14 cellular contexts compared by ENCODE assay signal in the genomic region with DNA sequence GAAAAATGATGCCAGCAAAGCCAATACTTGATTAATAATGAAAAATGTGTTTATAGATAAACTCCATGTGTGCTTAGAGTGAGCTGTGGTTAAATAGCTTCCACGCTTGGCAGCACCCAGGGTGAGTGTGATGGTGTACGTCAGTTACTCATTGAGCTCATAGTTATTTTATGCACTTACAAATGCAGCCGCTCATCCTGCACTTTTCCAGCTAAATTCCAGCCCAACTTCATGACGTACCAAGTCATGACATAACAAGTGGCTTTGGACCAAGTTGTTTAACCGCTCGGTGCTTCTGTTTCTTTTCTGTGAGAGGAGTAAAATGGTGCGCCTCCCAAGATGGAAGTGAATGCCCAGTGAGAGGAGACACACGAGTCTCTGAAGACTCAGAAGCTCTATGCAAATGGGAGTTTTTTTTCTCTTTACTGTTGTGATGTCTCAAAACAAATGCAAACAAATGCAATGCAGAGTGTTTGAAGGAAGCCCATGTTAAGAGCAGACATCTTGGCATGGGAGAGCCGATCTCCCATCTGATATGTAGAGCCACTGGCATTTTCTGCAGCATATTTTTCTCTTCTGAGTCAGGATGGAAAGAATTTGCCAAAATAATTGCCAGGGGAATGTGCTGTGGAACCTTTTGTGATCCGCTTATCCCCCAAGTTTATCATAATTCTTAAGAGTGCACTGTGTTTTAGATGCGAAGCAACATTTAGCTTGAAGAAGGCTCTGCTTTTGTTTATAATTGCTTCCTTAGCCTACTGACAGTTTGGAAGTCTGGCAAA.
DNase-seq lines count a peak whose midpoint lies in the region; ATAC-seq, FAIRE-seq and TF ChIP-seq lines count a peak whose summit lies in the region.
"Had no signal": no experiment of that assay in that cellular context is flagged by ENCODE, and none has a peak within 500 bp of the region (broad histone marks: within the 10 kb centered on the region; RNA-seq: fewer than 3 reads in every experiment).

No MANE protein-coding gene starts in this region.

- no peak for TF ChIP-seq CTCF in astrocyte (IDR thresholded peaks at IDR 0.05; ENCODE audit: insufficient read depth, low read depth, low read length)
- TF ChIP-seq CTCF in kidney epithelial cell (IDR thresholded peaks at IDR 0.05; ENCODE audit: insufficient read depth, low read length, poor library complexity, severe bottlenecking) = no peak
- TF ChIP-seq CTCF in thyroid gland (IDR thresholded peaks at IDR 0.05) = no peak

- H3K4me2 ChIP-seq in astrocyte (ENCODE audit: low read length) = peak overlapping the region; percentile 80

- DNase-seq in GM04503 (ENCODE audit: low read depth) (peak; percentile 55), astrocyte (ENCODE audit: low read depth) (peak; percentile 96), kidney epithelial cell (ENCODE audit: low read depth) (peak; percentile 74), thyroid gland (peak; percentile 9 to 21), NCI-H2227 treated with DMSO at 0.1 percent for 48 hours (lab: John Stamatoyannopoulos, UW) (no peak)
- DNase-seq: activated CD4-positive, alpha-beta T cell treated with anti-CD3 and anti-CD28 coated beads for 48 hours; activated effector memory CD4-positive, alpha-beta T cell treated with anti-CD3 and anti-CD28 coated beads, Interleukin-2, amount 50 U/mL, for 16 hours; DMS153; KG1; NCI-H2029; pancreas; T-cell had no signal

- no peak overlapping the region for H3K27ac Mint-ChIP-seq in astrocyte (ENCODE audit: unreplicated experiment)
- H3K27ac Mint-ChIP-seq: T-cell had no signal

- no peaks in the 10 kb centered on the region for H3K9me3 Mint-ChIP-seq in astrocyte (ENCODE audit: unreplicated experiment)
- H3K9me3 Mint-ChIP-seq: T-cell had no signal

- H3K4me1 ChIP-seq in astrocyte (ENCODE audit: insufficient read depth, low read length) = peaks cover 12% of the 10 kb centered on the region
- peaks cover 0 to 6% of the 10 kb centered on the region in 2 donors for H3K4me1 ChIP-seq in thyroid gland
- H3K4me1 ChIP-seq: pancreas had no signal

- no peaks in the 10 kb centered on the region for H3K9me3 ChIP-seq in astrocyte (ENCODE audit: insufficient read depth, low read depth, low read length)
- H3K9me3 ChIP-seq in thyroid gland = no peaks in the 10 kb centered on the region
- H3K9me3 ChIP-seq: pancreas had no signal

- no peaks in the 10 kb centered on the region for H3K27me3 Mint-ChIP-seq in astrocyte (ENCODE audit: low read depth, unreplicated experiment)
- H3K27me3 Mint-ChIP-seq: T-cell had no signal

- FAIRE-seq in astrocyte (lab: Jason Lieb, UNC) = peak; percentile 52
- FAIRE-seq: pancreas had no signal

- 56 to 66% methylated on average over 11 of the region's 11 CpGs for WGBS in thyroid gland, 2 donors

- no peak for TF ChIP-seq POLR2A in thyroid gland (IDR thresholded peaks at IDR 0.05)
- TF ChIP-seq POLR2A in GM18505 (IDR thresholded peaks at IDR 0.05; ENCODE audit: borderline replicate concordance, extremely low read depth, insufficient read depth, insufficient read length) = no peak

- intact Hi-C loops in thyroid gland (cut with DNase I) = no loop called here

- no peaks in the 10 kb centered on the region for H3K36me3 ChIP-seq in astrocyte (ENCODE audit: insufficient read depth, low read length)
- H3K36me3 ChIP-seq in kidney epithelial cell (ENCODE audit: control insufficient read depth, insufficient read depth, low read length) = no peaks in the 10 kb centered on the region
- no peaks in the 10 kb centered on the region for H3K36me3 ChIP-seq in thyroid gland

- no peak overlapping the region for H2AFZ ChIP-seq in astrocyte (ENCODE audit: low read depth, low read length)

- H4K20me1 ChIP-seq in astrocyte (ENCODE audit: insufficient read depth, low read length) = peaks cover 6% of the 10 kb centered on the region

- H3K9ac ChIP-seq in astrocyte (ENCODE audit: low read length) = peak overlapping the region; percentile 60

- H3K4me3 ChIP-seq in astrocyte (ENCODE audit: insufficient read depth, low read depth, low read length) (peak overlapping the region; percentile 34), kidney epithelial cell (ENCODE audit: low read depth, low read length) (no peak overlapping the region), thyroid gland (replicated peaks in 1 of 3) (no peak overlapping the region)
- H3K4me3 ChIP-seq: pancreas had no signal

- H3K27me3 ChIP-seq in astrocyte (ENCODE audit: insufficient read depth, low read length) = no peaks in the 10 kb centered on the region
- H3K27me3 ChIP-seq in kidney epithelial cell (ENCODE audit: control insufficient read depth, insufficient read depth, low read length) = no peaks in the 10 kb centered on the region
- no peaks in the 10 kb centered on the region for H3K27me3 ChIP-seq in thyroid gland
- H3K27me3 ChIP-seq: pancreas had no signal

- no peak overlapping the region for H3K4me3 Mint-ChIP-seq in astrocyte (ENCODE audit: unreplicated experiment)
- H3K4me3 Mint-ChIP-seq: T-cell had no signal

- H3K36me3 Mint-ChIP-seq in astrocyte (ENCODE audit: low read depth, unreplicated experiment) = peaks cover 9% of the 10 kb centered on the region

- peaks cover 16% of the 10 kb centered on the region for H3K4me1 Mint-ChIP-seq in astrocyte (ENCODE audit: low read depth, unreplicated experiment)
- H3K4me1 Mint-ChIP-seq: T-cell had no signal

- H3K79me2 ChIP-seq in astrocyte (ENCODE audit: insufficient read depth, low read length) = no peaks in the 10 kb centered on the region

- H3K27ac ChIP-seq in astrocyte (ENCODE audit: low read depth, low read length) = peak overlapping the region; percentile 72
- H3K27ac ChIP-seq in thyroid gland = no peak overlapping the region
- H3K27ac ChIP-seq: pancreas had no signal

- ATAC-seq in GM21619 (IDR thresholded peaks at IDR 0.05; ENCODE audit: unreplicated experiment) = no peak
- no peak for ATAC-seq in GM18505 (IDR thresholded peaks at IDR 0.05; ENCODE audit: unreplicated experiment)
- ATAC-seq: pancreas, T-cell had no signal
